In the genomic region with DNA sequence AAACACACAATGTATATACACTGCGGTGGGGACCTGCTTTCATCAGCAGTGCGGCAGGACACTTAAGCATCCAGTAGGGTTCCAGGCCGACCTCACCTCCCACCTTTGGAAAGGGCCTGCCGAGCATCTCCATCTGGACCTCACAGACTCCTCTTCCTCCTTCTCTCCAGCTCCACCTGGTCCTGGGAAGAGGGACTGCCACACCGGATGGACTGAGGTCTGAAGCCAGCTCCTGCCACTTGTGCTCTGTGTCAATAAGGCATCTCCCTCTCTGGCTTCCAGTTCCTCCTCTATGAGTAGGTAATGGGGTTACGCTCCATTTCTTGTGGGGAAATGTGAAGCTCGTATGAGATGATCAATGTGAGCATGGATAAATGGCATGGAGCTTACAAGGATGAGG, we compare ENCODE assay signal across 1 cellular context.
A peak's percentile ranks its signal among the peaks of the same experiment; 100 is the strongest.
TF ChIP-seq lines count a peak whose summit lies in the region.

No MANE protein-coding gene starts in this region.

TF ChIP-seq in GM23338, 12 proteins besides CTCF, POLR2A, EP300 and RAD21:
- TF ChIP-seq ZNF462 (CRISPR knock-in tag; IDR thresholded peaks at IDR 0.05) (peak; percentile 45; the same call in 1 of the 2 replicates), ETS1 (IDR thresholded peaks at IDR 0.05) (no peak)
